Comparison of ENCODE assay signal across 17 cellular contexts in genomic region chr1:153550827-153551512, GRCh38. TPM values are rescaled to one million over a fixed set of nuclear protein-coding genes. Genes with fewer than 3 reads are reported as not detected.
DNase-seq lines count a peak whose midpoint lies in the region; ATAC-seq and TF ChIP-seq lines count a peak whose summit lies in the region.
"Had no signal": no experiment of that assay in that cellular context is flagged by ENCODE, and none has a peak within 500 bp of the region (broad histone marks: within the 10 kb centered on the region; RNA-seq: fewer than 3 reads in every experiment).

No MANE protein-coding gene starts in this region.

- H3K27me3 Mint-ChIP-seq in activated B cell treated with CpG ODN at 0.5 μM for 24 hours, result peaks cover 5% of the 10 kb centered on the region

- H3K4me1 ChIP-seq in left ventricle myocardium inferior, result peaks cover 65% of the 10 kb centered on the region
- H3K4me1 ChIP-seq in mucosa of descending colon (ENCODE audit: low read depth), result peaks cover 8% of the 10 kb centered on the region

- POLR2A ChIA-PET in activated B cell treated with CpG ODN at 0.5 μM for 24 hours (lab: Charles Lee), result interaction anchor here (0.6 to 1.5 kb wide), 5 partner anchors 10 to 124 kb away, joined by 3 to 5 read pairs (median 4); partner anchors contain the start of genes CHTOP and S100A5

- H3K9me3 ChIP-seq in left ventricle myocardium inferior (replicated peaks) (no peaks in the 10 kb centered on the region), mucosa of descending colon (no peaks in the 10 kb centered on the region)
- H3K9me3 ChIP-seq: gastrocnemius medialis, thyroid gland had no signal

- H3K36me3 Mint-ChIP-seq in activated B cell treated with CpG ODN at 0.5 μM for 24 hours (ENCODE audit: low read depth), result no peaks in the 10 kb centered on the region
- peaks cover 5% of the 10 kb centered on the region for H3K36me3 Mint-ChIP-seq in stimulated activated effector memory CD8-positive, alpha-beta T cell treated with anti-CD3 and anti-CD28 coated beads, Interleukin-12 subunit alpha, Interleukin-12 subunit beta, amount 100 ng/mL, for 72 hours
- H3K36me3 Mint-ChIP-seq: natural killer cell had no signal

- H3K4me3 ChIP-seq in left ventricle myocardium inferior (no peak overlapping the region), mucosa of descending colon (no peak overlapping the region), dorsolateral prefrontal cortex (no peak overlapping the region)
- H3K4me3 ChIP-seq: gastrocnemius medialis, thyroid gland had no signal

- peak overlapping the region; percentile 68 for H3K27ac ChIP-seq in left ventricle myocardium inferior (replicated peaks)
- no peak overlapping the region for H3K27ac ChIP-seq in dorsolateral prefrontal cortex

- ATAC-seq in activated B cell treated with CpG ODN at 0.5 μM for 24 hours (ENCODE audit: low read depth) (no peak), mucosa of descending colon (peak; percentile 27), esophagus mucosa (no peak)
- no peak for ATAC-seq in stimulated activated naive CD8-positive, alpha-beta T cell treated with anti-CD3 and anti-CD28 coated beads, Interleukin-15, Interleukin-2, amounts not matched to agents 100 U/mL and 50 U/mL, for 24 hours
- ATAC-seq in stimulated activated effector memory CD8-positive, alpha-beta T cell treated with anti-CD3 and anti-CD28 coated beads, Interleukin-12 subunit alpha, Interleukin-12 subunit beta, amount 100 ng/mL, for 72 hours, result no peak
- ATAC-seq: gastrocnemius medialis, natural killer cell, Right ventricle myocardium inferior had no signal

- H3K9me3 Mint-ChIP-seq in activated B cell treated with CpG ODN at 0.5 μM for 24 hours, result no peaks in the 10 kb centered on the region
- H3K9me3 Mint-ChIP-seq in stimulated activated effector memory CD8-positive, alpha-beta T cell treated with anti-CD3 and anti-CD28 coated beads, Interleukin-12 subunit alpha, Interleukin-12 subunit beta, amount 100 ng/mL, for 72 hours, result no peaks in the 10 kb centered on the region
- H3K9me3 Mint-ChIP-seq: natural killer cell had no signal

- no peaks in the 10 kb centered on the region for H3K36me3 ChIP-seq in left ventricle myocardium inferior
- H3K36me3 ChIP-seq in mucosa of descending colon (ENCODE audit: low read depth), result no peaks in the 10 kb centered on the region
- H3K36me3 ChIP-seq: gastrocnemius medialis, thyroid gland had no signal

- peak overlapping the region; percentile 14 for H3K27ac Mint-ChIP-seq in activated B cell treated with CpG ODN at 0.5 μM for 24 hours
- H3K27ac Mint-ChIP-seq in stimulated activated effector memory CD8-positive, alpha-beta T cell treated with anti-CD3 and anti-CD28 coated beads, Interleukin-12 subunit alpha, Interleukin-12 subunit beta, amount 100 ng/mL, for 72 hours, result no peak overlapping the region
- H3K27ac Mint-ChIP-seq: natural killer cell had no signal

- intact Hi-C loops in left ventricle myocardium inferior (cut with micrococcal nuclease) (no loop called here), cardiac septum (cut with DNase I) (no loop called here), activated B cell treated with CpG ODN at 0.5 μM for 24 hours (cut with micrococcal nuclease) (no loop called here), mucosa of descending colon (cut with DNase I, micrococcal nuclease) (no loop called here), dorsolateral prefrontal cortex (cut with DNase I) (no loop called here)

- TF ChIP-seq CTCF in left ventricle myocardium inferior (IDR thresholded peaks at IDR 0.05; ENCODE audit: borderline replicate concordance) (no peak), activated B cell treated with CpG ODN at 0.5 μM for 24 hours (IDR thresholded peaks at IDR 0.05) (no peak), mucosa of descending colon (IDR thresholded peaks at IDR 0.05) (no peak), dorsolateral prefrontal cortex (IDR thresholded peaks at IDR 0.05 in 54 of 56, conservative IDR thresholded peaks at IDR 0.05 in 2 of 56; ENCODE audit: low read depth in 1 of 56, partially characterized antibody in 56 of 56) (no peak)

- H3K4me3 Mint-ChIP-seq in activated B cell treated with CpG ODN at 0.5 μM for 24 hours, result no peak overlapping the region
- H3K4me3 Mint-ChIP-seq in stimulated activated effector memory CD8-positive, alpha-beta T cell treated with anti-CD3 and anti-CD28 coated beads, Interleukin-12 subunit alpha, Interleukin-12 subunit beta, amount 100 ng/mL, for 72 hours, result no peak overlapping the region
- H3K4me3 Mint-ChIP-seq: natural killer cell had no signal

- H3K4me1 Mint-ChIP-seq in activated B cell treated with CpG ODN at 0.5 μM for 24 hours, result peaks cover 12% of the 10 kb centered on the region
- H3K4me1 Mint-ChIP-seq in stimulated activated effector memory CD8-positive, alpha-beta T cell treated with anti-CD3 and anti-CD28 coated beads, Interleukin-12 subunit alpha, Interleukin-12 subunit beta, amount 100 ng/mL, for 72 hours, result peaks cover 39% of the 10 kb centered on the region

- H3K27me3 ChIP-seq in left ventricle myocardium inferior (ENCODE audit: low read depth) (no peaks in the 10 kb centered on the region), dorsolateral prefrontal cortex (peaks cover 0 to 2% (median 0%) of the 10 kb centered on the region in 45 donors)
- H3K27me3 ChIP-seq: gastrocnemius medialis, thyroid gland had no signal

- DNase-seq in left ventricle myocardium inferior, result no peak
- DNase-seq in cardiac septum (ENCODE audit: low spot score), result no peak
- DNase-seq in activated B cell treated with CpG ODN at 0.5 μM for 24 hours, result no peak
- peak in 1 of 3 donors; percentile 25 for DNase-seq in mucosa of descending colon
- DNase-seq in stimulated activated naive CD8-positive, alpha-beta T cell treated with anti-CD3 and anti-CD28 coated beads, Interleukin-15, Interleukin-2, amounts not matched to agents 100 U/mL and 50 U/mL, for 24 hours, result no peak
- no peak for DNase-seq in stimulated activated effector memory CD8-positive, alpha-beta T cell treated with anti-CD3 and anti-CD28 coated beads, Interleukin-12 subunit alpha, Interleukin-12 subunit beta, amount 100 ng/mL, for 72 hours (ENCODE audit: low spot score in 2 of 2)
- no peak for DNase-seq in dorsolateral prefrontal cortex
- DNase-seq: activated CD8-positive, alpha-beta memory T cell treated with anti-CD3 and anti-CD28 coated beads, Interleukin-2, amount 50 U/mL, for 48 hours; amygdala; gastrocnemius medialis; islet precursor cell; natural killer cell; NCI-H1092 treated with DMSO at 0.1 percent for 48 hours; NCI-H510A treated with DMSO at 0.1 percent for 48 hours; thyroid gland had no signal

- CTCF ChIA-PET in activated B cell treated with CpG ODN at 0.5 μM for 24 hours (lab: Charles Lee), result interaction anchor here (1.0 kb wide), 1 partner anchor 17 kb away, joined by 3 read pairs; no protein-coding TSS in a partner anchor

RNA-seq across cellular contexts. Expression of gene S100A3, which starts 1.9 kb away (rescaled TPM):
- total RNA-seq in left ventricle myocardium inferior (0.36 TPM), cardiac septum (1.3 TPM), activated B cell treated with CpG ODN at 0.5 μM for 24 hours (not detected in 2 replicates), mucosa of descending colon (1 to 10 TPM in 1 of 3 donors, under 1 TPM in 1, not detected in 1; 0.85 to 2.2 TPM), esophagus mucosa (9.6 TPM), dorsolateral prefrontal cortex (1 to 10 TPM in 17 of 120 experiments, under 1 TPM in 11, not detected in 92; 0.59 to 9.7 (median 1.1) TPM)
- total RNA-seq: natural killer cell had no signal

RNA-seq across cellular contexts. Expression of gene S100A4, which starts 5.4 kb away (rescaled TPM):
- total RNA-seq in left ventricle myocardium inferior (137 TPM), cardiac septum (107 TPM), activated B cell treated with CpG ODN at 0.5 μM for 24 hours (315 and 398 TPM in 2 replicates), mucosa of descending colon (100 to 1,000 TPM in 2 of 3 donors, 10 to 100 TPM in 1; 28.9 to 176 (median 141) TPM), esophagus mucosa (36.0 TPM), dorsolateral prefrontal cortex (10 to 100 TPM in 40 of 120 experiments, 1 to 10 TPM in 79, not detected in 1; 1.2 to 42.8 (median 6.7) TPM)

RNA-seq across cellular contexts. Expression of gene S100A5, which starts 10.2 kb away (rescaled TPM):
- total RNA-seq in left ventricle myocardium inferior (not detected), cardiac septum (not detected), activated B cell treated with CpG ODN at 0.5 μM for 24 hours (0.51 TPM in 1 of 2 replicates, not detected in the other), mucosa of descending colon (not detected), esophagus mucosa (not detected), dorsolateral prefrontal cortex (1 to 10 TPM in 5 of 120 experiments, under 1 TPM in 1, not detected in 114; 0.47 to 1.9 (median 1.2) TPM)
- total RNA-seq: gastrocnemius medialis, natural killer cell, Right ventricle myocardium inferior had no signal

RNA-seq across cellular contexts. Expression of gene S100A2, which starts 14.7 kb away (rescaled TPM):
- total RNA-seq in left ventricle myocardium inferior, result 2.7 TPM
- total RNA-seq in cardiac septum, result 5.0 TPM
- total RNA-seq in activated B cell treated with CpG ODN at 0.5 μM for 24 hours, result 2.0 and 4.4 TPM in 2 replicates
- 1 to 10 TPM in 2 of 3 donors, not detected in 1; 1.3 to 1.9 TPM for total RNA-seq in mucosa of descending colon
- total RNA-seq in esophagus mucosa, result 4,166 TPM
- 1 to 10 TPM in 45 of 120 experiments, under 1 TPM in 13, not detected in 62; 0.52 to 4.2 (median 1.4) TPM for total RNA-seq in dorsolateral prefrontal cortex
- total RNA-seq: natural killer cell had no signal

RNA-seq across cellular contexts. Expression of gene S100A6, which starts 15.2 kb away (rescaled TPM):
- 336 TPM for total RNA-seq in left ventricle myocardium inferior
- 418 TPM for total RNA-seq in cardiac septum
- 166 and 186 TPM in 2 replicates for total RNA-seq in activated B cell treated with CpG ODN at 0.5 μM for 24 hours
- 1,000 to 10,000 TPM; 1,327 to 1,659 (median 1,382) TPM for total RNA-seq in mucosa of descending colon
- 976 TPM for total RNA-seq in esophagus mucosa
- 100 to 1,000 TPM in 65 of 120 experiments, 10 to 100 TPM in 55; 62.8 to 242 (median 102) TPM for total RNA-seq in dorsolateral prefrontal cortex
